ENCODE assay signal across 9 cellular contexts in genomic region chr7:142808461-142808801, GRCh38. TPM values are rescaled to one million over a fixed set of nuclear protein-coding genes. Genes with fewer than 3 reads are reported as not detected.
DNase-seq lines count a peak whose midpoint lies in the region; ATAC-seq lines count a peak whose summit lies in the region.
"Had no signal": no experiment of that assay in that cellular context is flagged by ENCODE, and none has a peak within 500 bp of the region (broad histone marks: within the 10 kb centered on the region; RNA-seq: fewer than 3 reads in every experiment).

No MANE protein-coding gene starts in this region.

- H3K36me3 Mint-ChIP-seq in activated CD4-positive, alpha-beta T cell treated with anti-CD3 and anti-CD28 coated beads, Interleukin-2, amount 10 ng/mL, durations not matched to agents 24 days and 14 days (ENCODE audit: low read depth), result peaks cover 26% of the 10 kb centered on the region
- H3K36me3 Mint-ChIP-seq in T-helper 1 cell treated with Interleukin-12 subunit alpha and Interleukin-12 subunit beta and Interleukin-4 antibody, amounts not matched to agents 30 μg/mL and 1 μg/mL, for 36 hours (ENCODE audit: low read depth), result peaks cover 21% of the 10 kb centered on the region
- H3K36me3 Mint-ChIP-seq in stimulated activated naive CD8-positive, alpha-beta T cell treated with anti-CD3 and anti-CD28 coated beads, Interleukin-15, Interleukin-2, amounts not matched to agents 100 ng/mL and 50 ng/mL, for 24 hours (ENCODE audit: low read depth), result peaks cover 12% of the 10 kb centered on the region

- H3K4me1 Mint-ChIP-seq in activated CD4-positive, alpha-beta T cell treated with anti-CD3 and anti-CD28 coated beads, Interleukin-2, amount 10 ng/mL, durations not matched to agents 24 days and 14 days, result peaks cover 93% of the 10 kb centered on the region
- peaks cover 87% of the 10 kb centered on the region for H3K4me1 Mint-ChIP-seq in T-helper 1 cell treated with Interleukin-12 subunit alpha and Interleukin-12 subunit beta and Interleukin-4 antibody, amounts not matched to agents 30 μg/mL and 1 μg/mL, for 36 hours (ENCODE audit: low read depth)
- peaks cover 100% of the 10 kb centered on the region for H3K4me1 Mint-ChIP-seq in stimulated activated naive CD8-positive, alpha-beta T cell treated with anti-CD3 and anti-CD28 coated beads, Interleukin-15, Interleukin-2, amounts not matched to agents 100 ng/mL and 50 ng/mL, for 24 hours (ENCODE audit: low read depth)

- intact Hi-C loops in activated CD4-positive, alpha-beta T cell treated with anti-CD3 and anti-CD28 coated beads, Interleukin-2, amount 10 ng/mL, durations not matched to agents 24 days and 14 days (cut with micrococcal nuclease), result loop anchor here (1.0 to 10.0 kb wide), 12 partner anchors 18 to 1254 kb away; partner anchors contain the start of genes AGK, CASP2, EPHB6 and SSBP1
- intact Hi-C loops in left cardiac atrium (cut with DNase I), result no loop called here

- H3K27me3 Mint-ChIP-seq in activated CD4-positive, alpha-beta T cell treated with anti-CD3 and anti-CD28 coated beads, Interleukin-2, amount 10 ng/mL, durations not matched to agents 24 days and 14 days, result no peaks in the 10 kb centered on the region
- no peaks in the 10 kb centered on the region for H3K27me3 Mint-ChIP-seq in T-helper 1 cell treated with Interleukin-12 subunit alpha and Interleukin-12 subunit beta and Interleukin-4 antibody, amounts not matched to agents 30 μg/mL and 1 μg/mL, for 36 hours (ENCODE audit: low read depth)
- H3K27me3 Mint-ChIP-seq in stimulated activated naive CD8-positive, alpha-beta T cell treated with anti-CD3 and anti-CD28 coated beads, Interleukin-15, Interleukin-2, amounts not matched to agents 100 ng/mL and 50 ng/mL, for 24 hours, result no peaks in the 10 kb centered on the region

- no peaks in the 10 kb centered on the region for H3K9me3 Mint-ChIP-seq in activated CD4-positive, alpha-beta T cell treated with anti-CD3 and anti-CD28 coated beads, Interleukin-2, amount 10 ng/mL, durations not matched to agents 24 days and 14 days
- H3K9me3 Mint-ChIP-seq in T-helper 1 cell treated with Interleukin-12 subunit alpha and Interleukin-12 subunit beta and Interleukin-4 antibody, amounts not matched to agents 30 μg/mL and 1 μg/mL, for 36 hours, result no peaks in the 10 kb centered on the region
- H3K9me3 Mint-ChIP-seq in stimulated activated naive CD8-positive, alpha-beta T cell treated with anti-CD3 and anti-CD28 coated beads, Interleukin-15, Interleukin-2, amounts not matched to agents 100 ng/mL and 50 ng/mL, for 24 hours, result no peaks in the 10 kb centered on the region

- H3K4me3 Mint-ChIP-seq in activated CD4-positive, alpha-beta T cell treated with anti-CD3 and anti-CD28 coated beads, Interleukin-2, amount 10 ng/mL, durations not matched to agents 24 days and 14 days, result peak overlapping the region; percentile 73
- H3K4me3 Mint-ChIP-seq in T-helper 1 cell treated with Interleukin-12 subunit alpha and Interleukin-12 subunit beta and Interleukin-4 antibody, amounts not matched to agents 30 μg/mL and 1 μg/mL, for 36 hours, result peak overlapping the region; percentile 78
- peak overlapping the region; percentile 84 for H3K4me3 Mint-ChIP-seq in stimulated activated naive CD8-positive, alpha-beta T cell treated with anti-CD3 and anti-CD28 coated beads, Interleukin-15, Interleukin-2, amounts not matched to agents 100 ng/mL and 50 ng/mL, for 24 hours

- ATAC-seq in HG02973 (IDR thresholded peaks at IDR 0.05; ENCODE audit: unreplicated experiment) (peak; percentile 27), left cardiac atrium (no peak)

- DNase-seq in activated CD4-positive, alpha-beta T cell treated with anti-CD3 and anti-CD28 coated beads, Interleukin-2, amount 10 ng/mL, durations not matched to agents 24 days and 14 days, result no peak
- no peak for DNase-seq in activated CD4-positive, alpha-beta T cell treated with anti-CD3 and anti-CD28 coated beads, Interleukin-2, amount 50 U/mL, for 1 hour
- DNase-seq in RKO (ENCODE audit: low spot score) (no peak), left cardiac atrium (no peak), GOT3 (lab: John Stamatoyannopoulos, UW) (no peak)

- peak overlapping the region; percentile 99 for H3K27ac Mint-ChIP-seq in activated CD4-positive, alpha-beta T cell treated with anti-CD3 and anti-CD28 coated beads, Interleukin-2, amount 10 ng/mL, durations not matched to agents 24 days and 14 days
- H3K27ac Mint-ChIP-seq in T-helper 1 cell treated with Interleukin-12 subunit alpha and Interleukin-12 subunit beta and Interleukin-4 antibody, amounts not matched to agents 30 μg/mL and 1 μg/mL, for 36 hours, result peak overlapping the region; percentile 100
- peak overlapping the region; percentile 100 for H3K27ac Mint-ChIP-seq in stimulated activated naive CD8-positive, alpha-beta T cell treated with anti-CD3 and anti-CD28 coated beads, Interleukin-15, Interleukin-2, amounts not matched to agents 100 ng/mL and 50 ng/mL, for 24 hours

RNA-seq across cellular contexts. Expression of gene PRSS2, which starts 37.7 kb away (rescaled TPM):
- not detected in 2 replicates for total RNA-seq in activated CD4-positive, alpha-beta T cell treated with anti-CD3 and anti-CD28 coated beads, Interleukin-2, amount 10 ng/mL, durations not matched to agents 24 days and 14 days
- total RNA-seq in left cardiac atrium, result not detected
- total RNA-seq: mononuclear cell had no signal

RNA-seq across cellular contexts. Expression of gene EPHB6, which starts 46.4 kb away (rescaled TPM):
- total RNA-seq in activated CD4-positive, alpha-beta T cell treated with anti-CD3 and anti-CD28 coated beads, Interleukin-2, amount 10 ng/mL, durations not matched to agents 24 days and 14 days, result 5.9 and 7.3 TPM in 2 replicates
- 10 to 100 TPM in 1 of 2 donors, 1 to 10 TPM in 1; 9.3 to 11.1 TPM for total RNA-seq in left cardiac atrium

RNA-seq across cellular contexts. Expression of gene PRSS1, which starts 59.2 kb away (rescaled TPM):
- not detected in 2 replicates for total RNA-seq in activated CD4-positive, alpha-beta T cell treated with anti-CD3 and anti-CD28 coated beads, Interleukin-2, amount 10 ng/mL, durations not matched to agents 24 days and 14 days
- not detected for total RNA-seq in left cardiac atrium
